In genomic region chr14:60642790-60643397, GRCh38 we compare ENCODE assay signal across 14 cellular contexts. TPM values are rescaled to one million over a fixed set of nuclear protein-coding genes. Genes with fewer than 3 reads are reported as not detected.
DNase-seq lines count a peak whose midpoint lies in the region; ATAC-seq, FAIRE-seq and TF ChIP-seq lines count a peak whose summit lies in the region.
"Had no signal": no experiment of that assay in that cellular context is flagged by ENCODE, and none has a peak within 500 bp of the region (broad histone marks: within the 10 kb centered on the region; RNA-seq: fewer than 3 reads in every experiment).

No MANE protein-coding gene starts in this region.

- DNase-seq in stimulated activated CD4-positive, alpha-beta T cell treated with anti-CD3 and anti-CD28 coated beads, Interleukin-15, amount 100 ng/mL, for 24 hours = peak; percentile 14
- no peak for DNase-seq in stimulated activated CD4-positive, alpha-beta T cell treated with anti-CD3 and anti-CD28 coated beads, Interleukin-2, amount 100 ng/mL, for 48 hours
- DNase-seq in GM12878 (ENCODE audit: low read depth, low spot score) = no peak
- DNase-seq in nephron progenitor cell = no peak
- DNase-seq in NCI-H1092 (lab: John Stamatoyannopoulos, UW) = no peak
- no peak for DNase-seq in Ammon's horn (ENCODE audit: low spot score)
- DNase-seq in T-cell = no peak
- DNase-seq: MV-4-11 had no signal

- no peaks in the 10 kb centered on the region for H3K79me2 ChIP-seq in GM12878 (ENCODE audit: control insufficient read depth, insufficient read depth, low read length)

- SMC1A ChIA-PET in GM12878 (lab: Charles Lee; ENCODE audit: uncharacterized antibody, unreplicated experiment) = interaction anchor here (1.1 to 1.5 kb wide), 3 partner anchors 15 to 611 kb away, joined by 3 read pairs; no protein-coding TSS in a partner anchor

- peak; percentile 41 for FAIRE-seq in GM12878 (lab: Jason Lieb, UNC)
- FAIRE-seq: bronchial epithelial cell, G401.6, RCC 7860 had no signal

- peaks cover 2% of the 10 kb centered on the region; the same call in 1 of the 2 replicates for H4K20me1 ChIP-seq in GM12878 (ENCODE audit: control insufficient read depth, insufficient read depth)

- H3K27me3 Mint-ChIP-seq in nephron progenitor cell (ENCODE audit: low read depth, poor library complexity) (peaks cover 78% of the 10 kb centered on the region), T-cell (peaks cover 81 to 92% of the 10 kb centered on the region in 2 donors)

- no peak overlapping the region for H3K27ac ChIP-seq in GM12878 (ENCODE audit: control insufficient read depth, insufficient read depth)
- H3K27ac ChIP-seq: C4-2B had no signal

- H3K36me3 Mint-ChIP-seq in nephron progenitor cell (ENCODE audit: low read depth) = peaks cover 79% of the 10 kb centered on the region
- H3K36me3 Mint-ChIP-seq in T-cell = no peaks in the 10 kb centered on the region

- no TSS peak for BruUV-seq in GM12878 (replicated peaks; lab: Mats Ljungman, UMichigan)

- no peak overlapping the region for H2AFZ ChIP-seq in GM12878 (ENCODE audit: control insufficient read depth, low read depth, low read length)

- no peak for TF ChIP-seq EP300 in GM12878 (IDR thresholded peaks at IDR 0.05; ENCODE audit: borderline replicate concordance in 1 of 2, control insufficient read depth in 1 of 2, low read depth in 2 of 2, low read length in 2 of 2)

- CTCF ChIA-PET in GM12878 (lab: Yijun Ruan, JAX) = interaction anchor here (0.6 to 1.5 kb wide), 2 partner anchors 386 to 851 kb away, joined by 3 read pairs; no protein-coding TSS in a partner anchor
- CTCF ChIA-PET in T-cell (lab: Charles Lee) = no interaction called here

- H3K9ac ChIP-seq in GM12878 (ENCODE audit: control insufficient read depth, insufficient read depth, low read length) = no peak overlapping the region

- no peak overlapping the region for H3K27ac Mint-ChIP-seq in nephron progenitor cell
- peak overlapping the region in 1 of 2 donors; percentile 36 for H3K27ac Mint-ChIP-seq in T-cell

- H3K9me3 ChIP-seq in GM12878 (replicated peaks; ENCODE audit: control insufficient read depth, insufficient read depth, low read length) = no peaks in the 10 kb centered on the region; the same call in 1 of the 3 replicates
- H3K9me3 ChIP-seq: mucosa of descending colon had no signal

- no peak overlapping the region for H3K4me3 ChIP-seq in GM12878
- H3K4me3 ChIP-seq: mucosa of descending colon had no signal

- H3K27me3 ChIP-seq in GM12878 (replicated peaks in 1 of 2; ENCODE audit: control insufficient read depth in 2 of 2, insufficient read depth in 2 of 2, low read length in 1 of 2) = peaks cover 27 to 39% of the 10 kb centered on the region in 2 experiments

- no peak for TF ChIP-seq POLR2A in GM12878 (IDR thresholded peaks at IDR 0.05; ENCODE audit: low read depth, low read length)

- H3K4me2 ChIP-seq in GM12878 (ENCODE audit: control insufficient read depth, insufficient read depth) = no peak overlapping the region

- H3K36me3 ChIP-seq in GM12878 (ENCODE audit: control insufficient read depth in 2 of 2, insufficient read depth in 2 of 2, low read length in 1 of 2) = no peaks in the 10 kb centered on the region

- TF ChIP-seq CTCF in GM12878 (IDR thresholded peaks at IDR 0.05 in 2 of 3, conservative IDR thresholded peaks at IDR 0.05 in 1 of 3; ENCODE audit: control insufficient read depth in 2 of 3, extremely low read depth in 1 of 3, insufficient read depth in 1 of 3, low read depth in 3 of 3, low read length in 3 of 3) (no peak), nephron progenitor cell (IDR thresholded peaks at IDR 0.05) (no peak)

- POLR2A ChIA-PET in GM12878 (lab: Charles Lee) (interaction anchor here (0.7 kb wide), 1 partner anchor 507 kb away, joined by 5 read pairs; no protein-coding TSS in a partner anchor), T-cell (lab: Charles Lee) (interaction anchor here in 1 of 2 donors (0.6 kb wide), 1 partner anchor 338 kb away, joined by 3 read pairs; the partner anchor contains the start of genes SLC38A6 and TRMT5)

- 38% methylated on average over 33 of the region's 34 CpGs for WGBS in GM12878 (ENCODE audit: insufficient coverage, insufficient replicate concordance, low lambda C conversion rate, missing lambda C conversion rate)

- TF ChIP-seq RAD21 in GM12878 (IDR thresholded peaks at IDR 0.05; ENCODE audit: insufficient read depth, low read depth, low read length) = no peak

- in situ Hi-C loops in GM12878 (cut with MboI) = loop anchor here (25.0 kb wide), 1 partner anchor 1169 kb away; the partner anchor contains the start of gene SYT16

- H3K4me3 Mint-ChIP-seq in nephron progenitor cell (peak overlapping the region; percentile 97), T-cell (peak overlapping the region in 1 of 3 donors; percentile 59)

- RAD21 ChIA-PET in GM12878 (lab: Charles Lee; ENCODE audit: unreplicated experiment) = interaction anchor here (0.6 kb wide), 1 partner anchor 179 kb away, joined by 3 read pairs; no protein-coding TSS in a partner anchor

- intact Hi-C loops in GM12878 (cut with micrococcal nuclease; ENCODE audit: unreplicated experiment) = no loop called here

- H3K9me3 Mint-ChIP-seq in nephron progenitor cell (no peaks in the 10 kb centered on the region), T-cell (no peaks in the 10 kb centered on the region)

- ATAC-seq in GM12878 (no peak), GM21619 (IDR thresholded peaks at IDR 0.05; ENCODE audit: unreplicated experiment) (no peak), T-cell (replicated peaks in 1 of 4) (no peak)

- H3K4me1 ChIP-seq in GM12878 (ENCODE audit: control insufficient read depth, insufficient read depth, low read length) = no peaks in the 10 kb centered on the region; the same call in 1 of the 2 replicates

- peaks cover 86% of the 10 kb centered on the region for H3K4me1 Mint-ChIP-seq in nephron progenitor cell
- H3K4me1 Mint-ChIP-seq in T-cell = peaks cover 34 to 42% (median 35%) of the 10 kb centered on the region in 3 donors

TF ChIP-seq in GM12878, 131 proteins besides CTCF, POLR2A, EP300 and RAD21:
- TF ChIP-seq KLF5 (IDR thresholded peaks at IDR 0.05; ENCODE audit: partially characterized antibody) (no peak), NR2F1 (conservative IDR thresholded peaks at IDR 0.05) (no peak), E2F8 (IDR thresholded peaks at IDR 0.05; ENCODE audit: low read depth, partially characterized antibody) (no peak)

RNA-seq across cellular contexts. Expression of gene SIX1, which starts 6.4 kb away (rescaled TPM):
- total RNA-seq in GM12878 (2013; cell fraction: nucleolus; rRNA removed) = not detected in 2 replicates
- total RNA-seq in GM12878 (2014; rRNA removed) (0.06 TPM in 1 of 2 replicates, not detected in the other), GM12878 (2014; rRNA removed; fragmentation: Illumina TruSeq; extraction: Trizol) (not detected in 2 replicates), GM12878 (2021) (not detected in 2 replicates), T-cell (under 1 TPM in 1 of 5 donors, not detected in 4; 0.18 TPM)
- not detected for polyA plus RNA-seq in GM12878 (2011; ENCODE audit: low read depth)
- polyA plus RNA-seq in GM12878 (2011; rRNA removed) (0.03 and 0.04 TPM in 2 replicates), GM12878 (2014; fragmentation: Illumina TruSeq; extraction: Trizol) (0.04 TPM in 1 of 2 replicates, not detected in the other), GM12878 (2014; fragmentation: Nextera tagmentation; extraction: Ambion mirVana) (under 1 TPM; 0.05 TPM), GM12878 (2014; rRNA removed) (not detected in 2 replicates), GM12878 (2016; fragmentation: Nextera tagmentation; extraction: Ambion mirVana) (not detected)
- polyA plus RNA-seq in GM12878 (2011; cell fraction: cytosol; rRNA removed) = 0.03 TPM in 2 replicates
- 0.04 TPM in 1 of 2 replicates, not detected in the other for polyA plus RNA-seq in GM12878 (2011; cell fraction: nucleus; rRNA removed)
- 0.04 TPM in 1 of 2 replicates, not detected in the other for polyA plus RNA-seq in GM12878 (2012)
- polyA minus RNA-seq in GM12878 (2011; rRNA and poly(A)+ RNA removed) = 0.10 TPM in 1 of 2 replicates, not detected in the other
- polyA minus RNA-seq in GM12878 (2011; cell fraction: cytosol; rRNA and poly(A)+ RNA removed) = not detected in 2 replicates
- polyA minus RNA-seq in GM12878 (2011; cell fraction: nucleus; rRNA and poly(A)+ RNA removed) = 0.24 TPM in 1 of 2 replicates, not detected in the other
